Comparison of ENCODE assay signal across 25 cellular contexts in the genomic region with DNA sequence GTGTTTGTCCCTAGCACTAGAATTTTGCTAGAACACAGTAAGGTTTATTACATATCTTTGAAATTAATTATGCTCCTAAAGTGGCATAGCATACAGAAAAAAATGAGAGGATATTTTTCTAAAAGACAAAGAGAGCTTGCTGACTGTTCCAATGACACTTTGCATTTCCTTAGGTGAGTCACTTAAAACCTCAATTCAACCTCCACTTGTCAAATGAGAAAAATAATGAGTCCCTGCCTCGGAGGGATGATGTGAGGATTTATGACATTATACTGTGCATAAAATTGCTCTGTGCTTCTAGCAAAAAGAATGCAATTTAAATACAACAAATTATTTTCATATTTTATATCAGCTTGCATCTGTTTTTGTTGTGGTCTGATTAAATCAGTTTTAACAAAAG.
"Had no signal": no experiment of that assay in that cellular context is flagged by ENCODE, and none has a peak within 500 bp of the region (broad histone marks: within the 10 kb centered on the region; RNA-seq: fewer than 3 reads in every experiment).

No MANE protein-coding gene starts in this region.

- H3K27me3 ChIP-seq: adrenal gland, ascending aorta, brain microvascular endothelial cell, esophagus muscularis mucosa, gastrocnemius medialis, neutrophil, ovary, right lobe of liver, testis, vagina had no signal

- H3K9me3 ChIP-seq: adrenal gland, ascending aorta, esophagus muscularis mucosa, gastrocnemius medialis, left ventricle myocardium inferior, neutrophil, ovary, psoas muscle, right lobe of liver, testis, vagina had no signal

- ATAC-seq: activated T-cell treated with anti-CD3 and anti-CD28 coated beads, Interleukin-2, amount 50 U/mL, for 4 hours; effector memory CD8-positive, alpha-beta T cell; gastrocnemius medialis; natural killer cell treated with Interleukin-12 subunit alpha and Interleukin-12 subunit beta and Interleukin-15 and Interleukin-18, amount 100 ng/mL, for 72 hours; psoas muscle; right lobe of liver; stimulated activated memory B cell treated with anti-CD40 and anti-IgM and Interleukin-4, amounts not matched to agents 10 μg/mL and 1 μg/mL and 100 μg/mL, for 72 hours had no signal

- H3K27ac ChIP-seq: adrenal gland, ascending aorta, brain microvascular endothelial cell, esophagus muscularis mucosa, gastrocnemius medialis, left ventricle myocardium inferior, neutrophil, ovary, psoas muscle, right lobe of liver, testis, vagina had no signal

- DNase-seq: activated CD4-positive, alpha-beta T cell treated with anti-CD3 and anti-CD28 coated beads, Interleukin-2, amount 50 U/mL, for 48 hours; activated CD8-positive, alpha-beta memory T cell treated with anti-CD3 and anti-CD28 coated beads, Interleukin-2, amount 50 U/mL, for 48 hours; activated naive CD4-positive, alpha-beta T cell; activated T-cell treated with anti-CD3 and anti-CD28 coated beads, Interleukin-2, amount 50 U/mL, for 4 hours; adrenal gland; brain microvascular endothelial cell; effector memory CD8-positive, alpha-beta T cell; gastrocnemius medialis; hippocampal formation; kidney glomerular epithelial cell; left ventricle myocardium inferior; midbrain; ovary; psoas muscle; right lobe of liver; small intestine; T-helper 9 cell; testis; trophoblast cell had no signal

- H3K4me3 ChIP-seq: adrenal gland, ascending aorta, esophagus muscularis mucosa, gastrocnemius medialis, left ventricle myocardium inferior, ovary, psoas muscle, right lobe of liver, testis, vagina had no signal

- H3K36me3 ChIP-seq: adrenal gland, ascending aorta, brain microvascular endothelial cell, esophagus muscularis mucosa, gastrocnemius medialis, left ventricle myocardium inferior, neutrophil, ovary, right lobe of liver, vagina had no signal

- H3K4me1 ChIP-seq: adrenal gland, ascending aorta, esophagus muscularis mucosa, gastrocnemius medialis, left ventricle myocardium inferior, psoas muscle, right lobe of liver, testis, vagina had no signal
